Comparison of ENCODE assay signal across 8 cellular contexts in genomic region chr17:75632863-75633483, GRCh38. TPM values are rescaled to one million over a fixed set of nuclear protein-coding genes. Genes with fewer than 3 reads are reported as not detected.
DNase-seq lines count a peak whose midpoint lies in the region; ATAC-seq and TF ChIP-seq lines count a peak whose summit lies in the region.

Gene SMIM5 (plus strand): TSS chr17:75633434. CDS start chr17:75640202, 6,768 bp downstream.

- H3K36me3 Mint-ChIP-seq in nephron progenitor cell (ENCODE audit: low read depth): no peaks in the 10 kb centered on the region
- peaks cover 5% of the 10 kb centered on the region for H3K36me3 Mint-ChIP-seq in stimulated activated memory B cell treated with anti-CD40 and anti-IgM and Interleukin-4, amounts not matched to agents 10 μg/mL and 1 μg/mL and 100 μg/mL, for 72 hours

- peak; percentile 85 for ATAC-seq in stimulated activated memory B cell treated with anti-CD40 and anti-IgM and Interleukin-4, amounts not matched to agents 10 μg/mL and 1 μg/mL and 100 μg/mL, for 72 hours

- no peaks in the 10 kb centered on the region for H3K9me3 Mint-ChIP-seq in nephron progenitor cell
- H3K9me3 Mint-ChIP-seq in stimulated activated memory B cell treated with anti-CD40 and anti-IgM and Interleukin-4, amounts not matched to agents 10 μg/mL and 1 μg/mL and 100 μg/mL, for 72 hours: no peaks in the 10 kb centered on the region

- H3K27me3 Mint-ChIP-seq in nephron progenitor cell (ENCODE audit: low read depth, poor library complexity): no peaks in the 10 kb centered on the region
- H3K27me3 Mint-ChIP-seq in stimulated activated memory B cell treated with anti-CD40 and anti-IgM and Interleukin-4, amounts not matched to agents 10 μg/mL and 1 μg/mL and 100 μg/mL, for 72 hours: no peaks in the 10 kb centered on the region

- no peak within 1 kb of the TSS for H3K4me3 ChIP-seq in fibroblast of the aortic adventitia (ENCODE audit: low read depth, low read length)

- DNase-seq in EH (ENCODE audit: low read depth): peak; percentile 90
- peak; percentile 82 for DNase-seq in HT1080 (ENCODE audit: low read depth)
- peak; percentile 50 for DNase-seq in SHP77 treated with DMSO at 0.1 percent for 48 hours (lab: John Stamatoyannopoulos, UW)
- peak; percentile 93 for DNase-seq in activated effector memory CD4-positive, alpha-beta T cell treated with anti-CD3 and anti-CD28 coated beads, Interleukin-2, amount 50 U/mL, for 16 hours
- DNase-seq in fibroblast of the aortic adventitia (ENCODE audit: low read depth): peak; percentile 86
- DNase-seq in nephron progenitor cell: peak; percentile 95
- DNase-seq in NCI-H128 (lab: John Stamatoyannopoulos, UW; ENCODE audit: unreplicated experiment): no peak

- H3K27ac Mint-ChIP-seq in nephron progenitor cell: peak within 1 kb of the TSS; percentile 96
- H3K27ac Mint-ChIP-seq in stimulated activated memory B cell treated with anti-CD40 and anti-IgM and Interleukin-4, amounts not matched to agents 10 μg/mL and 1 μg/mL and 100 μg/mL, for 72 hours: no peak within 1 kb of the TSS

- H3K4me3 Mint-ChIP-seq in nephron progenitor cell: peak within 1 kb of the TSS; percentile 75
- no peak within 1 kb of the TSS for H3K4me3 Mint-ChIP-seq in stimulated activated memory B cell treated with anti-CD40 and anti-IgM and Interleukin-4, amounts not matched to agents 10 μg/mL and 1 μg/mL and 100 μg/mL, for 72 hours

- H3K4me1 Mint-ChIP-seq in nephron progenitor cell: peaks cover 39% of the 10 kb centered on the region
- peaks cover 18% of the 10 kb centered on the region for H3K4me1 Mint-ChIP-seq in stimulated activated memory B cell treated with anti-CD40 and anti-IgM and Interleukin-4, amounts not matched to agents 10 μg/mL and 1 μg/mL and 100 μg/mL, for 72 hours

- peak; percentile 96 for TF ChIP-seq CTCF in fibroblast of the aortic adventitia (IDR thresholded peaks at IDR 0.05; ENCODE audit: insufficient read depth, low read length)
- peak; percentile 99 for TF ChIP-seq CTCF in nephron progenitor cell (IDR thresholded peaks at IDR 0.05)

RNA-seq across cellular contexts. Expression of gene SMIM5, which starts in this region (rescaled TPM):
- not detected in 2 replicates for total RNA-seq in HT1080 (2014; rRNA removed; shearing (Covaris generic))
- polyA plus RNA-seq in HT1080 (2015; cell fraction: cytosol; rRNA removed): not detected in 2 replicates
- polyA plus RNA-seq in HT1080 (2015; cell fraction: nucleus; rRNA removed): 0.15 TPM in 1 of 2 replicates, not detected in the other
- total RNA-seq in fibroblast of the aortic adventitia (ENCODE audit: low replicate concordance): not detected in 2 replicates

Comparison
In these comparisons a context has a peak if more than half of its experiments do, and no peak if none do; other contexts are left out.
1. Peak in DNase-seq in HT1080; RNA of the gene not detected or under 1 TPM.
2. Peak in DNase-seq in fibroblast of the aortic adventitia; RNA of the gene not detected or under 1 TPM.